In the genomic region with DNA sequence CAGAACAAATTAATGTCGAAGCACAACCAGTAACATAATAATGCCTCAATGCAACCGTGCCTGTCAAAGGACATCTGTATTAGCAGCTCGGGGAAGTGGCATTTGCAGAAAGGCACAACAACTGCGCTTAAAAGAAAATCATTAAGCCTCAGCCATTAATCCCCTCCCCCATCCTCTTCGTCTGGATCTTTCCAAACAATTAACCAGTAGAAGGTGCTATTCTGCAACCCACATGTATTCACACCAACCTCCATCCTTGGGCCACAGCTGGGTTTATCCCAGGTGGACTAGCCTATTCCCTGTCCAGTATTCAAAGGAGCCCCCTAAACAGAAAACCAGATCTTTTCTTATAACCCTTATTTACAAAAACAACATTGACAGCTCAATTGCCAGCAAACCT, we compare ENCODE assay signal across 9 cellular contexts. TPM values are rescaled to one million over a fixed set of nuclear protein-coding genes. Genes with fewer than 3 reads are reported as not detected.
A peak's percentile ranks its signal among the peaks of the same experiment; 100 is the strongest.
DNase-seq lines count a peak whose midpoint lies in the region; ATAC-seq and FAIRE-seq lines count a peak whose summit lies in the region.
"Had no signal": no experiment of that assay in that cellular context is flagged by ENCODE, and none has a peak within 500 bp of the region (broad histone marks: within the 10 kb centered on the region; RNA-seq: fewer than 3 reads in every experiment).

No MANE protein-coding gene starts in this region.

- peak; percentile 47 for FAIRE-seq in GM19239 (lab: Jason Lieb, UNC)
- FAIRE-seq: GM18507 had no signal

- no peaks in the 10 kb centered on the region for H3K9me3 Mint-ChIP-seq in activated T-helper 2 cell treated with anti-CD3 and anti-CD28 coated beads, Interferon-gamma antibody, Interleukin-2, Interleukin-4, amounts not matched to agents 10 μg/mL and 5 μg/mL and 100 μg/mL, durations not matched to agents 14 hours and 24 hours and 36 hours
- H3K9me3 Mint-ChIP-seq in memory B cell: no peaks in the 10 kb centered on the region

- peak; percentile 50 for DNase-seq in Ammon's horn (ENCODE audit: low spot score)
- DNase-seq in GM19239 (ENCODE audit: insufficient read length, low spot score): no peak
- DNase-seq in activated T-helper 2 cell treated with anti-CD3 and anti-CD28 coated beads, Interferon-gamma antibody, Interleukin-2, Interleukin-4, amounts not matched to agents 10 μg/mL and 5 μg/mL and 100 μg/mL, durations not matched to agents 14 hours and 24 hours and 36 hours (ENCODE audit: low spot score): no peak
- no peak for DNase-seq in memory B cell (ENCODE audit: low spot score in 2 of 2)
- no peak for DNase-seq in Kasumi-1 (lab: John Stamatoyannopoulos, UW)
- no peak for DNase-seq in activated CD4-positive, alpha-beta T cell treated with anti-CD3 and anti-CD28 coated beads, Interleukin-2, amount 50 U/mL, for 48 hours
- DNase-seq in KBM-7: no peak

- H3K4me1 Mint-ChIP-seq in activated T-helper 2 cell treated with anti-CD3 and anti-CD28 coated beads, Interferon-gamma antibody, Interleukin-2, Interleukin-4, amounts not matched to agents 10 μg/mL and 5 μg/mL and 100 μg/mL, durations not matched to agents 14 hours and 24 hours and 36 hours (ENCODE audit: low read depth): peaks cover 42% of the 10 kb centered on the region
- peaks cover 31% of the 10 kb centered on the region for H3K4me1 Mint-ChIP-seq in memory B cell

- peaks cover 3% of the 10 kb centered on the region for H3K27me3 Mint-ChIP-seq in activated T-helper 2 cell treated with anti-CD3 and anti-CD28 coated beads, Interferon-gamma antibody, Interleukin-2, Interleukin-4, amounts not matched to agents 10 μg/mL and 5 μg/mL and 100 μg/mL, durations not matched to agents 14 hours and 24 hours and 36 hours (ENCODE audit: low read depth)
- H3K27me3 Mint-ChIP-seq in memory B cell: no peaks in the 10 kb centered on the region

- H3K4me3 Mint-ChIP-seq in activated T-helper 2 cell treated with anti-CD3 and anti-CD28 coated beads, Interferon-gamma antibody, Interleukin-2, Interleukin-4, amounts not matched to agents 10 μg/mL and 5 μg/mL and 100 μg/mL, durations not matched to agents 14 hours and 24 hours and 36 hours (ENCODE audit: low read depth): peak overlapping the region; percentile 84
- H3K4me3 Mint-ChIP-seq in memory B cell: peak overlapping the region; percentile 4

- in situ Hi-C loops in KBM-7 (cut with MboI; ENCODE audit: low pct_unique_long_range_greater_than_20kb, low sequenced_read_pairs): no loop called here

- H3K27ac Mint-ChIP-seq in activated T-helper 2 cell treated with anti-CD3 and anti-CD28 coated beads, Interferon-gamma antibody, Interleukin-2, Interleukin-4, amounts not matched to agents 10 μg/mL and 5 μg/mL and 100 μg/mL, durations not matched to agents 14 hours and 24 hours and 36 hours: no peak overlapping the region
- H3K27ac Mint-ChIP-seq in memory B cell: peak overlapping the region; percentile 83

- intact Hi-C loops in activated T-helper 2 cell treated with anti-CD3 and anti-CD28 coated beads, Interferon-gamma antibody, Interleukin-2, Interleukin-4, amounts not matched to agents 10 μg/mL and 5 μg/mL and 100 μg/mL, durations not matched to agents 14 hours and 24 hours and 36 hours (cut with micrococcal nuclease): loop anchor here (2.0 to 10.0 kb wide), 3 partner anchors 60 to 254 kb away; a partner anchor contains a TSS

- no peaks in the 10 kb centered on the region for H3K36me3 Mint-ChIP-seq in activated T-helper 2 cell treated with anti-CD3 and anti-CD28 coated beads, Interferon-gamma antibody, Interleukin-2, Interleukin-4, amounts not matched to agents 10 μg/mL and 5 μg/mL and 100 μg/mL, durations not matched to agents 14 hours and 24 hours and 36 hours (ENCODE audit: low read depth)
- H3K36me3 Mint-ChIP-seq in memory B cell: no peaks in the 10 kb centered on the region

- ATAC-seq in memory B cell (ENCODE audit: low read depth) (no peak), GM19023 (IDR thresholded peaks at IDR 0.05; ENCODE audit: unreplicated experiment) (no peak)

RNA-seq across cellular contexts. Expression of a gene that starts 2.6 kb away (rescaled TPM):
- 139 and 154 TPM in 2 replicates for total RNA-seq in activated T-helper 2 cell treated with anti-CD3 and anti-CD28 coated beads, Interferon-gamma antibody, Interleukin-2, Interleukin-4, amounts not matched to agents 10 μg/mL and 5 μg/mL and 100 μg/mL, durations not matched to agents 14 hours and 24 hours and 36 hours
